ENCODE assay signal across 7 cellular contexts in the genomic region with DNA sequence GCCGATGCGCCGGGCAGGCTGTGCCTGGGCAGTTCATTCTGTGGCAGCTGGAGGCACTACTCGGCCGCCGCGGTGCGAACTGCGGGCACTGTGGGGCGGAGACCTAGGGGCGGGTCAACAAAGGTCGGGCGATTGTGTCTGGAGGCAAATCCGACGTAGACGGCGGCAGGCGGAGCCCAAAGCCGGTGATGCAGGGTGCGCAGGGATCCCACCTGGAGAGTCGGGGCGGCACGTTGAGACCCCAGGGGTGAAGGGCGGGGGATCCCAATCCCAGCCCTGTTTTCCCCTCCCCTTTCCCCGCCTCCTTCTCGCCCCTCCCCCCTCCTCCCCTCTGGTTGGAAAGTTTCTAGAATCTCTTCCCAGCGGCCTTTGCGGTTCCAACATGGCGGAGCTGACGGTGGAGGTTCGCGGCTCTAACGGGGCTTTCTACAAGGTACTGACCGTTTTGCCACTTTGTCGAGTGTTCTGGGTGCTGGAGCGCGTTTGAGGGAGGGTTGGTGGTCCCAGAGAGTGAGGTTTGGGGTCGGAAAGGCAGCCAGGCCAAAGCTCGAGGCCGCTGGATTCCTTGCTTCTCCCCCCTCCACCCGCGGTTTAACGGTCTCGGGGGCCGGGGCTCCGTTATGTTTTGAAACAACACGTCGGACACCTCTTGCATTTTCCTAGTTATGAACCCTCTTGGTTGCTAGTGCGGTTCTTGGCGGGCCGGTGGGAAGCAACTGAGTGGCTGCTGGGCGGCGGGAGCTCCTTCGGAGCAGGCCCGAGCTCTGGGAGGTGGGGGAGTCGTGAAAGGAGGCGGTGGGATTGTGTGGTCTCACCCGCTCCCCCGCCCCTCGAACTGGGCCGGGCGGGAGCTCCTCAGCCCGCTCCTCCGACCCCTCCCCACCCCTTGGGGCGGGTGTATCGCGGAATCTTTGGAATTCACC. TPM values are rescaled to one million over a fixed set of nuclear protein-coding genes. Genes with fewer than 3 reads are reported as not detected.
DNase-seq lines count a peak whose midpoint lies in the region; ATAC-seq and TF ChIP-seq lines count a peak whose summit lies in the region.

A gene (plus strand): TSS at position 367 of the 923 bp plus-strand sequence. CDS start 16 bp downstream, at position 383.

- peaks cover 0 to 7% of the 10 kb centered on the region in 2 donors for H3K36me3 ChIP-seq in ascending aorta

- H3K4me1 ChIP-seq in ascending aorta = peaks cover 0 to 18% of the 10 kb centered on the region in 2 donors

- DNase-seq in NCI-H187 treated with DMSO at 0.1 percent for 48 hours (lab: John Stamatoyannopoulos, UW) = peak; percentile 44
- DNase-seq in ascending aorta (ENCODE audit: low spot score in 2 of 2) = peak; percentile 73 to 92
- DNase-seq in hepatic stellate cell (ENCODE audit: low spot score) = peak; percentile 83
- peak; percentile 95 for DNase-seq in retina

- H3K9me3 ChIP-seq in ascending aorta = no peaks in the 10 kb centered on the region

- H3K4me3 ChIP-seq in ascending aorta = peak within 1 kb of the TSS; percentile 61 to 84

- no peaks in the 10 kb centered on the region for H3K27me3 ChIP-seq in ascending aorta

- ATAC-seq in GM18502 (IDR thresholded peaks at IDR 0.05; ENCODE audit: poor library complexity, unreplicated experiment) = peak; percentile 99
- peak; percentile 99 for ATAC-seq in HG02970 (IDR thresholded peaks at IDR 0.05; ENCODE audit: low FRiP score, unreplicated experiment)

- intact Hi-C loops in T-helper 2 cell treated with Interferon-gamma antibody and Interleukin-4, amounts not matched to agents 100 ng/mL and 5 ng/mL, for 36 hours (cut with micrococcal nuclease) = loop anchor here (1.0 to 5.0 kb wide), 8 partner anchors 45 to 1462 kb away; a partner anchor contains a TSS
- intact Hi-C loops in ascending aorta (cut with DNase I) = loop anchor here (2.0 to 5.0 kb wide), 3 partner anchors 42 to 105 kb away; a partner anchor contains a TSS

- peak; percentile 75 to 91 (median 89) for TF ChIP-seq CTCF in ascending aorta (IDR thresholded peaks at IDR 0.05)

- H3K27ac ChIP-seq in ascending aorta = peak within 1 kb of the TSS; percentile 82 to 92

RNA-seq across cellular contexts. Expression of the gene that starts here (rescaled TPM):
- 123 and 135 TPM in 2 replicates for total RNA-seq in T-helper 2 cell treated with Interferon-gamma antibody and Interleukin-4, amounts not matched to agents 100 ng/mL and 5 ng/mL, for 36 hours
- 9.6 TPM for total RNA-seq in ascending aorta

Comparison
In these comparisons a context has a peak if more than half of its experiments do, and no peak if none do; other contexts are left out.
1. Peak in every context shown above with its lines: DNase-seq, ATAC-seq, H3K4me3 ChIP-seq and H3K27ac ChIP-seq.
2. RNA of the gene that starts here (total RNA-seq): 123 to 135 TPM in T-helper 2 cell treated with Interferon-gamma antibody and Interleukin-4, amounts not matched to agents 100 ng/mL and 5 ng/mL, for 36 hours; 9.6 TPM in ascending aorta (single experiment); every median in the first group is over 10 times any median in the second.
3. DNase-seq: peak in every context shown above with its lines; median percentile 95 in retina; 83 in hepatic stellate cell; 82 in ascending aorta; 44 in NCI-H187 treated with DMSO at 0.1 percent for 48 hours.